ENCODE assay signal across 1 cellular context in genomic region chr19:14731200-14731599, GRCh38.
TF ChIP-seq lines count a peak whose summit lies in the region.

No MANE protein-coding gene starts in this region.

TF ChIP-seq in HepG2, 621 proteins besides CTCF, POLR2A, EP300 and RAD21 (continued from another document):
- TF ChIP-seq ETV5 (CRISPR knock-in tag; IDR thresholded peaks at IDR 0.05; ENCODE audit: borderline replicate concordance) = peak; percentile 78; the same call in 1 of the 2 replicates
- TF ChIP-seq STAT6 (CRISPR knock-in tag; IDR thresholded peaks at IDR 0.05; ENCODE audit: borderline replicate concordance) = no peak
- TF ChIP-seq SP4 (CRISPR knock-in tag; IDR thresholded peaks at IDR 0.05) = no peak
- no peak for TF ChIP-seq TMF1 (CRISPR knock-in tag; IDR thresholded peaks at IDR 0.05; ENCODE audit: low read depth)
- peak; percentile 45; the same call in 1 of the 2 replicates for TF ChIP-seq HNF4G (IDR thresholded peaks at IDR 0.05; ENCODE audit: borderline replicate concordance, low read depth, low read length)
- no peak for TF ChIP-seq HNF4G (CRISPR knock-in tag; IDR thresholded peaks at IDR 0.05; ENCODE audit: borderline replicate concordance, low read depth)
- TF ChIP-seq SOX5 (CRISPR knock-in tag; IDR thresholded peaks at IDR 0.05; ENCODE audit: borderline replicate concordance) = no peak
- TF ChIP-seq CREB3 (CRISPR knock-in tag; IDR thresholded peaks at IDR 0.05) = no peak
- no peak for TF ChIP-seq NFRKB (IDR thresholded peaks at IDR 0.05)
- no peak for TF ChIP-seq KLF16 (CRISPR knock-in tag; IDR thresholded peaks at IDR 0.05)
- TF ChIP-seq POGZ (CRISPR knock-in tag; IDR thresholded peaks at IDR 0.05) = peak; percentile 63
